ENCODE assay signal across 19 cellular contexts in the genomic region with DNA sequence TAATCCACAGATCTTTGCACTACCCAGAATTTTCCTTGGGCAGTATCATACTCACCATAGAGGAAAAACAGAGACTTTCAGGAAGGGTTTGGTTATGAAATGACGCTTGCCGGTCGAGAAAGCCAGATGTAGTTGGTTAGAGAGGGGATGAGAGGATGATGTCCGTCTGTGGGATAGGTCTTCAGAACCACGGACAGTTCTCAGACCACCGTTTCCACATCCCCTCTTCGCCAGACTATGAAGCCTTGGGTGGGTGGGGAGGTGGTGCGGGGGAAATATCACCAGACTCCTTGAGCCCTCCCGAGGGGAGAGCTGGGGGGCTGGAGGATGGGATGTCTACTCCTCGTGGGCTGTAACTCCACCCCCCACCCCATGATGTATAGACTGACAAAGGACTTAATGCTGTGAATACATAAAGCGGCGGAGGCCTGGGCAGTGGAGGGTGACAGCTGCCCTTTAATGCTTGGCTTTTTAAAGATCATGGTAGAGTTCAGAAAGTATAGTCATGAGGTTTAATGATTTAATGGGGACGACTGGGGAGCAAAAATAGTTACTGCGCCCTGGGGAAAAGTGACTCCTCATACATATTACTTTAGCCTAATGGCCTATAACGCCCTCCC.
A peak's percentile ranks its signal among the peaks of the same experiment; 100 is the strongest.
DNase-seq lines count a peak whose midpoint lies in the region; ATAC-seq, FAIRE-seq and TF ChIP-seq lines count a peak whose summit lies in the region.
"Had no signal": no experiment of that assay in that cellular context is flagged by ENCODE, and none has a peak within 500 bp of the region (broad histone marks: within the 10 kb centered on the region; RNA-seq: fewer than 3 reads in every experiment).

No MANE protein-coding gene starts in this region.

- no peaks in the 10 kb centered on the region; a peak in 1 of 4 replicates for H3K27me3 ChIP-seq in GM12878 (replicated peaks in 1 of 2; ENCODE audit: control insufficient read depth in 2 of 2, insufficient read depth in 2 of 2, low read length in 1 of 2)
- H3K27me3 ChIP-seq: BE2C had no signal

- RAD21 ChIA-PET in GM12878 (lab: Charles Lee; ENCODE audit: unreplicated experiment) = no interaction called here

- TF ChIP-seq POLR2A in GM12878 (IDR thresholded peaks at IDR 0.05; ENCODE audit: low read depth, low read length) = no peak

- H3K4me3 ChIP-seq in GM12878 = no peak overlapping the region
- H3K4me3 ChIP-seq in mucosa of descending colon = no peak overlapping the region
- H3K4me3 ChIP-seq: left ventricle myocardium inferior had no signal

- H3K4me1 ChIP-seq in GM12878 (ENCODE audit: control insufficient read depth, insufficient read depth, low read length) (no peaks in the 10 kb centered on the region), mucosa of descending colon (ENCODE audit: low read depth) (no peaks in the 10 kb centered on the region)
- H3K4me1 ChIP-seq: left ventricle myocardium inferior, parathyroid adenoma had no signal

- no peaks in the 10 kb centered on the region for H3K79me2 ChIP-seq in GM12878 (ENCODE audit: control insufficient read depth, insufficient read depth, low read length)
- H3K79me2 ChIP-seq: parathyroid adenoma had no signal

- CTCF ChIA-PET in GM12878 (lab: Yijun Ruan, JAX) = no interaction called here

- DNase-seq in ELR (ENCODE audit: low read depth) (peak; percentile 8), GM12878 (ENCODE audit: low read depth, low spot score) (no peak), left kidney (ENCODE audit: low read depth, low spot score) (peak; percentile 87), pons (ENCODE audit: low spot score) (no peak), T-helper 9 cell (no peak), NCI-H510A treated with DMSO at 0.1 percent for 48 hours (lab: John Stamatoyannopoulos, UW) (no peak), mucosa of descending colon (no peak)
- DNase-seq: activated CD4-positive, alpha-beta T cell treated with anti-CD3 and anti-CD28 coated beads, Interleukin-2, amount 10 ng/mL, durations not matched to agents 24 days and 14 days; activated naive CD4-positive, alpha-beta T cell treated with anti-CD3 and anti-CD28 coated beads, Interleukin-2, amount 10 ng/mL, durations not matched to agents 7 days and 5 days; BE2C; brain microvascular endothelial cell; left ventricle myocardium inferior; NCI-H446; SIG-M5; stimulated activated naive CD4-positive, alpha-beta T cell treated with Interleukin-2 at 50 U/mL for 16 hours had no signal

- TF ChIP-seq RAD21 in Ishikawa (IDR thresholded peaks at IDR 0.05; ENCODE audit: low read depth) = no peak
- no peak for TF ChIP-seq RAD21 in GM12878 (IDR thresholded peaks at IDR 0.05; ENCODE audit: insufficient read depth, low read depth, low read length)

- H3K36me3 ChIP-seq in GM12878 (ENCODE audit: control insufficient read depth in 2 of 2, insufficient read depth in 2 of 2, low read length in 1 of 2) (no peaks in the 10 kb centered on the region), mucosa of descending colon (ENCODE audit: low read depth) (no peaks in the 10 kb centered on the region)
- H3K36me3 ChIP-seq: BE2C, brain microvascular endothelial cell, left ventricle myocardium inferior had no signal

- no peak overlapping the region for H2AFZ ChIP-seq in GM12878 (ENCODE audit: control insufficient read depth, low read depth, low read length)
- H2AFZ ChIP-seq: parathyroid adenoma had no signal

- H3K27ac ChIP-seq in GM12878 (ENCODE audit: control insufficient read depth, insufficient read depth) = no peak overlapping the region
- H3K27ac ChIP-seq: brain microvascular endothelial cell, KMS-11, left ventricle myocardium inferior, parathyroid adenoma had no signal

- no peak overlapping the region for H3K4me2 ChIP-seq in GM12878 (ENCODE audit: control insufficient read depth, insufficient read depth)
- H3K4me2 ChIP-seq: KMS-11 had no signal

- H4K20me1 ChIP-seq in GM12878 (ENCODE audit: control insufficient read depth, insufficient read depth) = no peaks in the 10 kb centered on the region

- intact Hi-C loops in GM12878 (cut with micrococcal nuclease; ENCODE audit: unreplicated experiment) (no loop called here), mucosa of descending colon (cut with DNase I, micrococcal nuclease) (no loop called here)

- in situ Hi-C loops in GM12878 (cut with MboI) = no loop called here

- no peak for TF ChIP-seq EP300 in Ishikawa (IDR thresholded peaks at IDR 0.05; ENCODE audit: borderline replicate concordance)
- TF ChIP-seq EP300 in GM12878 (IDR thresholded peaks at IDR 0.05; ENCODE audit: borderline replicate concordance in 1 of 2, control insufficient read depth in 1 of 2, low read depth in 2 of 2, low read length in 2 of 2) = no peak

- H3K9ac ChIP-seq in GM12878 (ENCODE audit: control insufficient read depth, insufficient read depth, low read length) = no peak overlapping the region
- H3K9ac ChIP-seq: KMS-11, parathyroid adenoma had no signal

- no TSS peak for BruUV-seq in GM12878 (replicated peaks; lab: Mats Ljungman, UMichigan)

- H3K9me3 ChIP-seq in GM12878 (replicated peaks; ENCODE audit: control insufficient read depth, insufficient read depth, low read length) = no peaks in the 10 kb centered on the region
- no peaks in the 10 kb centered on the region for H3K9me3 ChIP-seq in mucosa of descending colon
- H3K9me3 ChIP-seq: BE2C, left ventricle myocardium inferior had no signal

- SMC1A ChIA-PET in GM12878 (lab: Charles Lee; ENCODE audit: uncharacterized antibody, unreplicated experiment) = no interaction called here

- no peak for TF ChIP-seq CTCF in GM12878 (IDR thresholded peaks at IDR 0.05 in 2 of 3, conservative IDR thresholded peaks at IDR 0.05 in 1 of 3; ENCODE audit: control insufficient read depth in 2 of 3, extremely low read depth in 1 of 3, insufficient read depth in 1 of 3, low read depth in 3 of 3, low read length in 3 of 3)
- TF ChIP-seq CTCF in mucosa of descending colon (IDR thresholded peaks at IDR 0.05) = no peak

- POLR2A ChIA-PET in GM12878 (lab: Charles Lee) = no interaction called here

- 30% methylated on average over 15 of the region's 15 CpGs for WGBS in GM12878 (ENCODE audit: insufficient coverage, insufficient replicate concordance, low lambda C conversion rate, missing lambda C conversion rate)

- FAIRE-seq in GM12878 (lab: Jason Lieb, UNC) = no peak
- FAIRE-seq: D721Med had no signal

- ATAC-seq in GM12878 = no peak
- ATAC-seq in mucosa of descending colon = no peak

TF ChIP-seq in Ishikawa, 13 proteins besides CTCF, POLR2A, EP300 and RAD21 (continues in another document):
- TF ChIP-seq, protein P1, sequence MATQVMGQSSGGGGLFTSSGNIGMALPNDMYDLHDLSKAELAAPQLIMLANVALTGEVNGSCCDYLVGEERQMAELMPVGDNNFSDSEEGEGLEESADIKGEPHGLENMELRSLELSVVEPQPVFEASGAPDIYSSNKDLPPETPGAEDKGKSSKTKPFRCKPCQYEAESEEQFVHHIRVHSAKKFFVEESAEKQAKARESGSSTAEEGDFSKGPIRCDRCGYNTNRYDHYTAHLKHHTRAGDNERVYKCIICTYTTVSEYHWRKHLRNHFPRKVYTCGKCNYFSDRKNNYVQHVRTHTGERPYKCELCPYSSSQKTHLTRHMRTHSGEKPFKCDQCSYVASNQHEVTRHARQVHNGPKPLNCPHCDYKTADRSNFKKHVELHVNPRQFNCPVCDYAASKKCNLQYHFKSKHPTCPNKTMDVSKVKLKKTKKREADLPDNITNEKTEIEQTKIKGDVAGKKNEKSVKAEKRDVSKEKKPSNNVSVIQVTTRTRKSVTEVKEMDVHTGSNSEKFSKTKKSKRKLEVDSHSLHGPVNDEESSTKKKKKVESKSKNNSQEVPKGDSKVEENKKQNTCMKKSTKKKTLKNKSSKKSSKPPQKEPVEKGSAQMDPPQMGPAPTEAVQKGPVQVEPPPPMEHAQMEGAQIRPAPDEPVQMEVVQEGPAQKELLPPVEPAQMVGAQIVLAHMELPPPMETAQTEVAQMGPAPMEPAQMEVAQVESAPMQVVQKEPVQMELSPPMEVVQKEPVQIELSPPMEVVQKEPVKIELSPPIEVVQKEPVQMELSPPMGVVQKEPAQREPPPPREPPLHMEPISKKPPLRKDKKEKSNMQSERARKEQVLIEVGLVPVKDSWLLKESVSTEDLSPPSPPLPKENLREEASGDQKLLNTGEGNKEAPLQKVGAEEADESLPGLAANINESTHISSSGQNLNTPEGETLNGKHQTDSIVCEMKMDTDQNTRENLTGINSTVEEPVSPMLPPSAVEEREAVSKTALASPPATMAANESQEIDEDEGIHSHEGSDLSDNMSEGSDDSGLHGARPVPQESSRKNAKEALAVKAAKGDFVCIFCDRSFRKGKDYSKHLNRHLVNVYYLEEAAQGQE (IDR thresholded peaks at IDR 0.05; ENCODE audit: low read depth) = peak; percentile 87
- no peak for TF ChIP-seq NFIC (IDR thresholded peaks at IDR 0.05)
- TF ChIP-seq TAF1 (IDR thresholded peaks at IDR 0.05; ENCODE audit: low read depth) = no peak

TF ChIP-seq in GM12878, 131 proteins besides CTCF, POLR2A, EP300 and RAD21:
- no peak for TF ChIP-seq ZBED1 (IDR thresholded peaks at IDR 0.05; ENCODE audit: borderline replicate concordance)
- TF ChIP-seq, protein P1 (IDR thresholded peaks at IDR 0.05; ENCODE audit: low read depth, low read length) = peak; percentile 74

Comparison
In these comparisons a context has a peak if more than half of its experiments do, and no peak if none do; other contexts are left out.
1. DNase-seq: peak in ELR (single experiment) and left kidney (single experiment); none in GM12878 (single experiment), pons (single experiment), T-helper 9 cell (single experiment), NCI-H510A treated with DMSO at 0.1 percent for 48 hours (single experiment) and mucosa of descending colon (0 of 3).